Comparison of ENCODE assay signal across 20 cellular contexts in the genomic region with DNA sequence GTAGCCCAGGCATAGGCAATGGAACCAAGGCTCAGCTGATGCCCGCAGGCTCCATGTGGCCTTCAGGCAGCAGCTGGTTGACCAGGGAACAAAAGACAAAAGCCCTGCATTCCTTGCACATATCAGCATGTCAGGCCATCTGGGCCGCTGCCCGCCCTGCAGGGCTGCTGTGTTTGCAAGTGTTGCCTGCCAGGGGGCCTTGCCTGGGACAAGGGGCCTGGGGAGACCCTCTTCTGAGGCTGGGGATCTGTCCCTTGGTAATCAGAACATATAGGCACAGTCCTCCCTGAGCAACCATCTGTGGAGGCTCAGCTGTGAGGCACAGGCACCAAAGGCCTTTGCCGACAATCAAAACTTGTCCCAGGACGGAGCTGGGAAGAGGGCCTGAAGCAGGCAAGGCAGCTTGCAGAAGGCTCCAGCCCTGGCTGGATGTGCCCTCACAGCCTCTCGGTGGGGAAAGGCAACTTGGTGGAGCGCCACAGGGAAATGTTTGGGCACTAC.
DNase-seq lines count a peak whose midpoint lies in the region; ATAC-seq and TF ChIP-seq lines count a peak whose summit lies in the region.
"Had no signal": no experiment of that assay in that cellular context is flagged by ENCODE, and none has a peak within 500 bp of the region (broad histone marks: within the 10 kb centered on the region; RNA-seq: fewer than 3 reads in every experiment).

No MANE protein-coding gene starts in this region.

- H3K36me3 ChIP-seq in tibial artery: no peaks in the 10 kb centered on the region
- no peaks in the 10 kb centered on the region for H3K36me3 ChIP-seq in psoas muscle (ENCODE audit: insufficient read depth in 1 of 2, low read depth in 1 of 2)
- H3K36me3 ChIP-seq: heart right ventricle had no signal

- WGBS in right cardiac atrium: 60% methylated on average over 7 of the region's 7 CpGs
- 46 to 68% (median 54%) methylated on average over 6 to 7 of the region's 7 CpGs for WGBS in psoas muscle, 3 donors

- H3K27me3 ChIP-seq in right cardiac atrium (ENCODE audit: control insufficient read depth, insufficient read depth): no peaks in the 10 kb centered on the region
- H3K27me3 ChIP-seq in tibial artery: peaks cover 0 to 90% of the 10 kb centered on the region in 2 donors
- H3K27me3 ChIP-seq in psoas muscle (ENCODE audit: insufficient read depth in 3 of 3, low read length in 2 of 3): peaks cover 0 to 51% (median 30%) of the 10 kb centered on the region in 3 donors

- H3K9me3 ChIP-seq in right cardiac atrium (ENCODE audit: control insufficient read depth, low read length): no peaks in the 10 kb centered on the region
- H3K9me3 ChIP-seq in tibial artery: no peaks in the 10 kb centered on the region
- no peaks in the 10 kb centered on the region for H3K9me3 ChIP-seq in psoas muscle
- H3K9me3 ChIP-seq: heart right ventricle had no signal

- intact Hi-C loops in cardiac septum (cut with DNase I): no loop called here
- intact Hi-C loops in right cardiac atrium (cut with DNase I): loop anchor here in 2 of 4 donors (5.0 to 10.0 kb wide), 3 partner anchors 468 to 770 kb away; partner anchors contain the start of gene PLXNA1 (in 1 of the 2)
- intact Hi-C loops in activated B cell treated with CpG ODN at 0.5 μM for 24 hours (cut with micrococcal nuclease): no loop called here
- intact Hi-C loops in tibial artery (cut with DNase I; ENCODE audit: low total_unique reads): loop anchor here (10.0 kb wide), 2 partner anchors 698 to 928 kb away; partner anchors contain the start of gene CHST13
- intact Hi-C loops in psoas muscle (cut with DNase I): loop anchor here in 1 of 2 donors (10.0 kb wide), 1 partner anchor 698 kb away; no protein-coding TSS in a partner anchor

- H3K27ac Mint-ChIP-seq in activated B cell treated with CpG ODN at 0.5 μM for 24 hours: no peak overlapping the region
- H3K27ac Mint-ChIP-seq: activated naive CD4-positive, alpha-beta T cell treated with anti-CD3 and anti-CD28 coated beads, Interleukin-2, amount 50 U/mL, for 72 hours; CD4-positive, CD25-positive, alpha-beta regulatory T cell; naive B cell; progenitor cell of endocrine pancreas had no signal

- ATAC-seq in right cardiac atrium: no peak
- ATAC-seq in activated B cell treated with CpG ODN at 0.5 μM for 24 hours (ENCODE audit: low read depth): no peak
- no peak for ATAC-seq in psoas muscle
- ATAC-seq in GM18517 (IDR thresholded peaks at IDR 0.05; ENCODE audit: unreplicated experiment): no peak
- ATAC-seq: activated naive CD4-positive, alpha-beta T cell treated with anti-CD3 and anti-CD28 coated beads, Interleukin-2, amount 50 U/mL, for 72 hours; heart right ventricle had no signal

- POLR2A ChIA-PET in activated B cell treated with CpG ODN at 0.5 μM for 24 hours (lab: Charles Lee): no interaction called here

- no peaks in the 10 kb centered on the region for H3K36me3 Mint-ChIP-seq in activated B cell treated with CpG ODN at 0.5 μM for 24 hours (ENCODE audit: low read depth)
- H3K36me3 Mint-ChIP-seq: CD4-positive, CD25-positive, alpha-beta regulatory T cell; naive B cell had no signal

- H3K4me3 ChIP-seq in right cardiac atrium (ENCODE audit: low read length): no peak overlapping the region
- no peak overlapping the region for H3K4me3 ChIP-seq in tibial artery
- H3K4me3 ChIP-seq in psoas muscle: no peak overlapping the region
- H3K4me3 ChIP-seq: heart right ventricle, lung had no signal

- TF ChIP-seq CTCF in activated B cell treated with CpG ODN at 0.5 μM for 24 hours (IDR thresholded peaks at IDR 0.05) (no peak), tibial artery (IDR thresholded peaks at IDR 0.05) (no peak), psoas muscle (IDR thresholded peaks at IDR 0.05) (no peak)

- CTCF ChIA-PET in activated B cell treated with CpG ODN at 0.5 μM for 24 hours (lab: Charles Lee): no interaction called here

- no peaks in the 10 kb centered on the region for H3K4me1 ChIP-seq in right cardiac atrium (ENCODE audit: control insufficient read depth, insufficient read depth, low read length)
- peaks cover 0 to 24% (median 23%) of the 10 kb centered on the region in 4 donors for H3K4me1 ChIP-seq in tibial artery
- H3K4me1 ChIP-seq in psoas muscle: peaks cover 5% of the 10 kb centered on the region

- DNase-seq in cardiac septum (ENCODE audit: low spot score) (peak; percentile 63), right cardiac atrium (no peak), activated B cell treated with CpG ODN at 0.5 μM for 24 hours (peak; percentile 4), myocyte (ENCODE audit: low read depth) (peak; percentile 49), tibial artery (peak; percentile 12 to 35), psoas muscle (no peak), NCI-H1930 (lab: John Stamatoyannopoulos, UW) (no peak)
- DNase-seq: ACHN; activated T-cell treated with anti-CD3 and anti-CD28 coated beads, Interleukin-2, amount 50 U/mL, for 48 hours; CD4-positive, CD25-positive, alpha-beta regulatory T cell; DMS153; heart right ventricle; naive B cell; NCI-H2029; NK-92 treated with Interleukin-12 subunit alpha and Interleukin-12 subunit beta, amount 100 ng/mL, for 24 hours; RPMI8226 had no signal

- H3K4me3 Mint-ChIP-seq in activated B cell treated with CpG ODN at 0.5 μM for 24 hours: no peak overlapping the region
- H3K4me3 Mint-ChIP-seq: CD4-positive, CD25-positive, alpha-beta regulatory T cell; naive B cell had no signal

- H3K4me1 Mint-ChIP-seq in activated B cell treated with CpG ODN at 0.5 μM for 24 hours: peaks cover 4% of the 10 kb centered on the region

- H3K9me3 Mint-ChIP-seq in activated B cell treated with CpG ODN at 0.5 μM for 24 hours: no peaks in the 10 kb centered on the region
- H3K9me3 Mint-ChIP-seq: activated naive CD4-positive, alpha-beta T cell treated with anti-CD3 and anti-CD28 coated beads, Interleukin-2, amount 50 U/mL, for 72 hours had no signal

- H3K27me3 Mint-ChIP-seq in activated B cell treated with CpG ODN at 0.5 μM for 24 hours: peaks cover 32% of the 10 kb centered on the region

- H3K27ac ChIP-seq in right cardiac atrium (ENCODE audit: low read length) (no peak overlapping the region), tibial artery (no peak overlapping the region), psoas muscle (no peak overlapping the region)
- H3K27ac ChIP-seq: heart right ventricle had no signal

Comparison
In these comparisons a context has a peak if more than half of its experiments do, and no peak if none do; other contexts are left out.
1. DNase-seq: peak in cardiac septum (single experiment), activated B cell treated with CpG ODN at 0.5 μM for 24 hours (single experiment), myocyte (single experiment) and tibial artery (2 of 2); none in right cardiac atrium (0 of 3), psoas muscle (0 of 2) and NCI-H1930 (0 of 2).